Comparison of ENCODE assay signal across 9 cellular contexts in the genomic region with DNA sequence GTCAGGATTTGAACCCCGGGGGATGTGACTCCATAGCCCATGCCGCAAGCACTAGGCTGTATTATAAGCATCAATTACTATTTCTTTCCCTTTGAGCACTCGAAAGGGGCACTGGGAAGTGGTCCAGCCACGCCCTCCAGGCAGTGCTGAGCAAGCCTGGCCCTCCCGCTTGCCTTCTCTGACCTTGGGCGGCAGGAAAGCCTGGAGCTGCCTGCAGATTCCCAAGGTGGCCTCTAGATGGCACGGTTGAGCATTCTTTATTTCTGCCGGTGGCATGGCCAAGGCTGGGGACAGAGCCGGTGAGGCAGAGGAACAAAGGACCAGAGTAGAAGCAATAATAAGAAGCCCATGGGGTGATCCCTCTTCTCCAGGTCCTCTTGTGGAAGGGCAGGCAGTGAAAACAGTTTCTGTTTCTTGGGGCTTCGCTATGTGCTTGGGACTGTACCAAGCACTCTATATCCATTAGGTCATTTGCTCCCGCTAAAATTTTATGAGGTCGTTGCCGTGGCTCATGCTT. TPM values are rescaled to one million over a fixed set of nuclear protein-coding genes. Genes with fewer than 3 reads are reported as not detected.
DNase-seq lines count a peak whose midpoint lies in the region; ATAC-seq and TF ChIP-seq lines count a peak whose summit lies in the region.
"Had no signal": no experiment of that assay in that cellular context is flagged by ENCODE, and none has a peak within 500 bp of the region (broad histone marks: within the 10 kb centered on the region; RNA-seq: fewer than 3 reads in every experiment).

No MANE protein-coding gene starts in this region.

- H3K36me3 ChIP-seq in lung (ENCODE audit: control insufficient read depth in 2 of 2, insufficient read depth in 2 of 2, low read length in 2 of 2) = no peaks in the 10 kb centered on the region

- peaks cover 12% of the 10 kb centered on the region for H3K27me3 Mint-ChIP-seq in chondrocyte (ENCODE audit: low read depth)

- 39% methylated on average over 13 of the region's 13 CpGs for WGBS in lung, 2 donors

- H3K27ac Mint-ChIP-seq in chondrocyte (ENCODE audit: unreplicated experiment) = no peak overlapping the region

- ATAC-seq in HG02759 (IDR thresholded peaks at IDR 0.05; ENCODE audit: unreplicated experiment) = peak; percentile 69
- ATAC-seq in lung (ENCODE audit: insufficient read depth, low FRiP score) = peak; percentile 66
- ATAC-seq in HG02852 (IDR thresholded peaks at IDR 0.05; ENCODE audit: unreplicated experiment) = no peak

- H3K36me3 Mint-ChIP-seq in chondrocyte (ENCODE audit: low read depth) = no peaks in the 10 kb centered on the region

- H3K4me3 ChIP-seq in lung = no peak overlapping the region

- H3K4me1 Mint-ChIP-seq in chondrocyte (ENCODE audit: low read depth) = peaks cover 17% of the 10 kb centered on the region

- no peaks in the 10 kb centered on the region for H3K27me3 ChIP-seq in lung (ENCODE audit: control insufficient read depth, insufficient read depth)

- TF ChIP-seq CTCF in chondrocyte (IDR thresholded peaks at IDR 0.05) (peak; percentile 86), lung (IDR thresholded peaks at IDR 0.05; ENCODE audit: control extremely low read depth, extremely low read depth) (peak; percentile 46)

- no peaks in the 10 kb centered on the region for H3K9me3 Mint-ChIP-seq in chondrocyte (ENCODE audit: low read depth)

- H3K4me1 ChIP-seq in lung (ENCODE audit: control insufficient read depth in 2 of 2, insufficient read depth in 2 of 2, low read length in 2 of 2) = peaks cover 0 to 1% of the 10 kb centered on the region in 2 donors

- H3K4me3 Mint-ChIP-seq in chondrocyte (ENCODE audit: unreplicated experiment) = no peak overlapping the region

- H3K27ac ChIP-seq in lung (ENCODE audit: low read depth in 1 of 2, low read length in 1 of 2) = no peak overlapping the region

- peaks cover 0 to 2% of the 10 kb centered on the region in 2 donors for H3K9me3 ChIP-seq in lung (ENCODE audit: control insufficient read depth in 2 of 2, insufficient read depth in 1 of 2, low read length in 1 of 2)

- DNase-seq in DMS114 treated with DMSO at 0.1 percent for 48 hours (lab: John Stamatoyannopoulos, UW; ENCODE audit: unreplicated experiment) (peak; percentile 45), NCI-H446 treated with DMSO at 0.1 percent for 48 hours (lab: John Stamatoyannopoulos, UW) (peak; percentile 40), chondrocyte (ENCODE audit: low spot score) (no peak), lung (ENCODE audit: low spot score) (peak; percentile 54)
- peak; percentile 27 for DNase-seq in activated CD4-positive, alpha-beta T cell treated with anti-CD3 and anti-CD28 coated beads for 1 hour
- peak; percentile 79 for DNase-seq in stimulated activated CD8-positive, alpha-beta memory T cell treated with anti-CD3 and anti-CD28 coated beads, Interleukin-4, amount 100 ng/mL, for 48 hours

RNA-seq across cellular contexts. Expression of a gene that starts 32.0 kb away (rescaled TPM):
- total RNA-seq in chondrocyte (not detected in 3 replicates), lung (1 to 10 TPM in 1 of 2 donors, under 1 TPM in 1; 0.86 to 5.0 TPM)
- 1 to 10 TPM in 1 of 2 donors, under 1 TPM in 1; 0.57 to 1.4 TPM for polyA plus RNA-seq in lung
- total RNA-seq: activated CD8-positive, alpha-beta memory T cell treated with anti-CD3 and anti-CD28 coated beads for 36 hours had no signal

RNA-seq across cellular contexts. Expression of a gene that starts 52.6 kb away (rescaled TPM):
- total RNA-seq in chondrocyte (not detected in 3 replicates), lung (not detected)
- polyA plus RNA-seq in lung = not detected
- total RNA-seq: activated CD8-positive, alpha-beta memory T cell treated with anti-CD3 and anti-CD28 coated beads for 36 hours had no signal
